In the genomic region with DNA sequence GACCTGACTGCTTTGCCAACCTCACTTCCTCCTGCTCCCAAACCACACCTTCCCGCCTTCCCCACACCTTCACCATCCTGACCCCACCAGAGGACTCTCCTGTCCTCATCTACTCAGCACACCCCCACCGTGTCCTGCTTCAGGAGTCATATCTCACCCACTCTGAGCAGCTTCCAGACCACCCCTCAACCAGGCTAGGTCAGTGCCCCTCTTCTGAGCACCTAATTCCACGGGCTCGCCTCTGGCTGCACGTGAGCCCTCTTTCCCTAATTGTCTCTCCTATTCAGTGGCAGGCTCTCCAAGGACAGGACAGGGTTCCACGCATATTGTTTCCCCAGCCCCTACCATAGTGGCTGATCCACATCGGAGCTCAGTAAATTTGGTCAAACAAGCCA, we compare ENCODE assay signal across 23 cellular contexts. TPM values are rescaled to one million over a fixed set of nuclear protein-coding genes. Genes with fewer than 3 reads are reported as not detected.
DNase-seq lines count a peak whose midpoint lies in the region; ATAC-seq and TF ChIP-seq lines count a peak whose summit lies in the region.
"Had no signal": no experiment of that assay in that cellular context is flagged by ENCODE, and none has a peak within 500 bp of the region (broad histone marks: within the 10 kb centered on the region; RNA-seq: fewer than 3 reads in every experiment).

No MANE protein-coding gene starts in this region.

- no peak for DNase-seq in Calu3
- DNase-seq in PC-9, result no peak
- DNase-seq in neural progenitor cell (ENCODE audit: low spot score), result no peak
- DNase-seq in HEK293T (ENCODE audit: extremely low spot score), result no peak
- no peak for DNase-seq in stimulated activated CD8-positive, alpha-beta memory T cell treated with anti-CD3 and anti-CD28 coated beads, Interleukin-4, amount 100 ng/mL, for 48 hours
- no peak for DNase-seq in SIG-M5 treated with dmso at 0.1 percent for 504 hours (lab: John Stamatoyannopoulos, UW; ENCODE audit: unreplicated experiment)
- DNase-seq: activated B cell treated with CpG ODN at 0.5 μM for 24 hours; activated CD4-positive, alpha-beta T cell treated with anti-CD3 and anti-CD28 coated beads, Interleukin-2, amount 50 U/mL, for 4 hours; cortex of kidney; left ventricle myocardium superior; naive thymus-derived CD8-positive, alpha-beta T cell; NK-92 treated with Interleukin-12 subunit alpha and Interleukin-12 subunit beta, amount 100 ng/mL, for 24 hours; PC-3; SHP77 treated with DMSO at 0.1 percent for 48 hours; stimulated activated CD4-positive, alpha-beta T cell treated with anti-CD3 and anti-CD28 coated beads, Interleukin-4, amount 100 ng/mL, for 24 hours; stimulated activated naive B cell treated with anti-CD40 and anti-IgM and Interleukin-4, amounts not matched to agents 10 μg/mL and 1 μg/mL and 100 μg/mL, for 72 hours had no signal

- H3K36me3 Mint-ChIP-seq in Calu3 (ENCODE audit: insufficient read depth, unreplicated experiment) (peaks cover 14% of the 10 kb centered on the region), neural progenitor cell (peaks cover 10% of the 10 kb centered on the region)
- H3K36me3 Mint-ChIP-seq: activated naive CD4-positive, alpha-beta T cell treated with anti-CD3 and anti-CD28 coated beads, Interleukin-2, amount 50 U/mL, for 72 hours had no signal

- H2AFZ ChIP-seq in PC-9, result no peak overlapping the region
- no peak overlapping the region for H2AFZ ChIP-seq in neural progenitor cell (replicated peaks)

- no peak for ATAC-seq in GM21447 (IDR thresholded peaks at IDR 0.05; ENCODE audit: unreplicated experiment)
- ATAC-seq: activated naive CD4-positive, alpha-beta T cell treated with anti-CD3 and anti-CD28 coated beads, Interleukin-2, amount 50 U/mL, for 72 hours; activated T-helper 17 cell treated with anti-CD3 and anti-CD28 coated beads, Interleukin-2, amount 50 U/mL, for 72 hours; left ventricle myocardium superior; naive thymus-derived CD8-positive, alpha-beta T cell; right lobe of liver; stimulated activated naive B cell treated with anti-CD40 and anti-IgM and Interleukin-4, amounts not matched to agents 10 μg/mL and 1 μg/mL and 100 μg/mL, for 72 hours had no signal

- H3K4me3 Mint-ChIP-seq in Calu3 (ENCODE audit: low read depth, unreplicated experiment), result no peak overlapping the region
- peak overlapping the region; percentile 15 for H3K4me3 Mint-ChIP-seq in neural progenitor cell
- H3K4me3 Mint-ChIP-seq: activated B cell treated with CpG ODN at 0.5 μM for 24 hours; activated T-helper 17 cell treated with anti-CD3 and anti-CD28 coated beads, Interleukin-2, amount 50 U/mL, for 72 hours; stimulated activated naive B cell treated with anti-CD40 and anti-IgM and Interleukin-4, amounts not matched to agents 10 μg/mL and 1 μg/mL and 100 μg/mL, for 72 hours had no signal

- H3F3A ChIP-seq in PC-9 (ENCODE audit: insufficient read depth, low read depth), result peaks cover 25% of the 10 kb centered on the region; the same call in 1 of the 2 replicates
- peaks cover 9% of the 10 kb centered on the region for H3F3A ChIP-seq in neural progenitor cell (ENCODE audit: low read depth)

- BruUV-seq in Calu3 (replicated peaks; lab: Mats Ljungman, UMichigan) (no TSS peak), PC-9 (replicated peaks; lab: Mats Ljungman, UMichigan) (no TSS peak)

- intact Hi-C loops in Calu3 (cut with micrococcal nuclease; ENCODE audit: unreplicated experiment) (no loop called here), PC-9 (cut with micrococcal nuclease; ENCODE audit: unreplicated experiment) (loop anchor here (10.0 kb wide), 4 partner anchors 217 to 717 kb away; no protein-coding TSS in a partner anchor)

- H3K36me3 ChIP-seq in PC-9 (ENCODE audit: low read depth) (peaks cover 15% of the 10 kb centered on the region; the same call in 1 of the 2 replicates), iPS-15b (ENCODE audit: control insufficient read depth, insufficient read depth, low read length) (peaks cover 16% of the 10 kb centered on the region), neural progenitor cell (no peaks in the 10 kb centered on the region)
- H3K36me3 ChIP-seq: right lobe of liver had no signal

- peaks cover 48% of the 10 kb centered on the region for H3K4me1 Mint-ChIP-seq in Calu3 (ENCODE audit: low read depth, unreplicated experiment)
- peaks cover 38% of the 10 kb centered on the region for H3K4me1 Mint-ChIP-seq in neural progenitor cell

- H3K79me2 ChIP-seq in PC-9 (ENCODE audit: low read depth), result peaks cover 72% of the 10 kb centered on the region
- H3K79me2 ChIP-seq in neural progenitor cell (ENCODE audit: low read depth), result peaks cover 44% of the 10 kb centered on the region
- H3K79me2 ChIP-seq: parathyroid adenoma had no signal

- no peaks in the 10 kb centered on the region for H3K27me3 Mint-ChIP-seq in Calu3 (ENCODE audit: unreplicated experiment)
- H3K27me3 Mint-ChIP-seq in neural progenitor cell (ENCODE audit: insufficient read depth, low read depth), result no peaks in the 10 kb centered on the region
- H3K27me3 Mint-ChIP-seq: activated B cell treated with CpG ODN at 0.5 μM for 24 hours; activated T-helper 17 cell treated with anti-CD3 and anti-CD28 coated beads, Interleukin-2, amount 50 U/mL, for 72 hours; naive thymus-derived CD8-positive, alpha-beta T cell; stimulated activated naive B cell treated with anti-CD40 and anti-IgM and Interleukin-4, amounts not matched to agents 10 μg/mL and 1 μg/mL and 100 μg/mL, for 72 hours had no signal

- no peaks in the 10 kb centered on the region for H3K27me3 ChIP-seq in PC-9 (ENCODE audit: insufficient read depth, low read depth)
- H3K27me3 ChIP-seq in iPS-15b (ENCODE audit: control insufficient read depth, insufficient read depth, low read length), result peaks cover 7% of the 10 kb centered on the region
- peaks cover 13% of the 10 kb centered on the region for H3K27me3 ChIP-seq in neural progenitor cell
- H3K27me3 ChIP-seq: hepatocyte, right lobe of liver had no signal

- no peak for TF ChIP-seq CTCF in Calu3 (IDR thresholded peaks at IDR 0.05; ENCODE audit: unreplicated experiment)
- no peak for TF ChIP-seq CTCF in PC-9 (conservative IDR thresholded peaks at IDR 0.05)
- TF ChIP-seq CTCF in neural progenitor cell (IDR thresholded peaks at IDR 0.05), result no peak

- CTCF ChIA-PET in Calu3 (lab: Charles Lee) (interaction anchor here (0.6 kb wide), 1 partner anchor 8 kb away, joined by 3 read pairs; no protein-coding TSS in a partner anchor), PC-9 (lab: Charles Lee) (interaction anchor here (0.6 to 1.2 kb wide), 2 partner anchors 10 to 371 kb away, joined by 3 read pairs; no protein-coding TSS in a partner anchor), HEK293T (lab: Yijun Ruan, JAX) (interaction anchor here (0.9 to 1.4 kb wide), 3 partner anchors 16 to 62 kb away, joined by 3 to 6 read pairs (median 3); no protein-coding TSS in a partner anchor)

- no peaks in the 10 kb centered on the region for H3K9me2 ChIP-seq in PC-9 (ENCODE audit: insufficient read depth)

- H3K9me3 ChIP-seq in PC-9 (ENCODE audit: insufficient read depth, low read depth), result no peaks in the 10 kb centered on the region
- H3K9me3 ChIP-seq in iPS-15b (ENCODE audit: control insufficient read depth, insufficient read depth, low read length), result no peaks in the 10 kb centered on the region
- H3K9me3 ChIP-seq in neural progenitor cell (ENCODE audit: low read depth), result no peaks in the 10 kb centered on the region
- H3K9me3 ChIP-seq: right lobe of liver had no signal

- H3K4me3 ChIP-seq in PC-9 (no peak overlapping the region), iPS-15b (ENCODE audit: low read depth, low read length) (no peak overlapping the region), neural progenitor cell (no peak overlapping the region)
- H3K4me3 ChIP-seq: hepatocyte, right lobe of liver had no signal

- peak overlapping the region; percentile 8 for H3K9ac ChIP-seq in iPS-15b (ENCODE audit: low read depth, low read length)
- H3K9ac ChIP-seq in neural progenitor cell, result no peak overlapping the region
- H3K9ac ChIP-seq: parathyroid adenoma had no signal

- H3K4me1 ChIP-seq in PC-9 (replicated peaks; ENCODE audit: insufficient read depth) (peaks cover 53% of the 10 kb centered on the region), iPS-15b (ENCODE audit: control insufficient read depth, insufficient read depth, low read length) (peaks cover 12% of the 10 kb centered on the region), neural progenitor cell (peaks cover 26% of the 10 kb centered on the region)
- H3K4me1 ChIP-seq: right lobe of liver had no signal

- POLR2A ChIA-PET in PC-9 (lab: Charles Lee; ENCODE audit: unreplicated experiment), result interaction anchor here (0.6 to 0.7 kb wide), 2 partner anchors 11 to 13 kb away, joined by 3 to 10 read pairs; no protein-coding TSS in a partner anchor
- POLR2A ChIA-PET in HEK293T (lab: Yijun Ruan, JAX), result no interaction called here

- H3K4me2 ChIP-seq in PC-9 (peak overlapping the region; percentile 44), neural progenitor cell (peak overlapping the region; percentile 37)
- H3K4me2 ChIP-seq: hepatocyte had no signal

- H3K9me3 Mint-ChIP-seq in Calu3 (ENCODE audit: low read depth, unreplicated experiment), result no peaks in the 10 kb centered on the region
- H3K9me3 Mint-ChIP-seq in neural progenitor cell, result no peaks in the 10 kb centered on the region
- H3K9me3 Mint-ChIP-seq: activated B cell treated with CpG ODN at 0.5 μM for 24 hours; activated naive CD4-positive, alpha-beta T cell treated with anti-CD3 and anti-CD28 coated beads, Interleukin-2, amount 50 U/mL, for 72 hours; activated T-helper 17 cell treated with anti-CD3 and anti-CD28 coated beads, Interleukin-2, amount 50 U/mL, for 72 hours; naive thymus-derived CD8-positive, alpha-beta T cell; stimulated activated naive B cell treated with anti-CD40 and anti-IgM and Interleukin-4, amounts not matched to agents 10 μg/mL and 1 μg/mL and 100 μg/mL, for 72 hours had no signal

- H4K20me1 ChIP-seq in PC-9 (ENCODE audit: insufficient read depth) (no peaks in the 10 kb centered on the region), neural progenitor cell (ENCODE audit: low read depth) (peaks cover 49% of the 10 kb centered on the region)

- 0 out of 2 replicates have a peak overlapping the region, but pooled peaks have one; percentile 28 for H3K27ac ChIP-seq in PC-9
- H3K27ac ChIP-seq in neural progenitor cell, result no peak overlapping the region
- H3K27ac ChIP-seq: parathyroid adenoma, right lobe of liver had no signal

- H3K27ac Mint-ChIP-seq in Calu3 (ENCODE audit: unreplicated experiment) (peak overlapping the region; percentile 5), neural progenitor cell (peak overlapping the region; percentile 21)
- H3K27ac Mint-ChIP-seq: activated B cell treated with CpG ODN at 0.5 μM for 24 hours; activated naive CD4-positive, alpha-beta T cell treated with anti-CD3 and anti-CD28 coated beads, Interleukin-2, amount 50 U/mL, for 72 hours; activated T-helper 17 cell treated with anti-CD3 and anti-CD28 coated beads, Interleukin-2, amount 50 U/mL, for 72 hours; stimulated activated naive B cell treated with anti-CD40 and anti-IgM and Interleukin-4, amounts not matched to agents 10 μg/mL and 1 μg/mL and 100 μg/mL, for 72 hours had no signal

TF ChIP-seq in HEK293T, 16 proteins besides CTCF, POLR2A, EP300 and RAD21:
- no peak for TF ChIP-seq HDGF (IDR thresholded peaks at IDR 0.05; ENCODE audit: borderline replicate concordance)

RNA-seq across cellular contexts. Expression of gene ANKS6, which starts 4.3 kb away (rescaled TPM):
- 31.5 and 32.2 TPM in 2 replicates for total RNA-seq in Calu3 (2022)
- 74.7 and 87.7 TPM in 2 replicates for total RNA-seq in PC-9 (2021)
- 16.0 and 44.3 TPM in 2 replicates for total RNA-seq in neural progenitor cell (ENCODE audit: low replicate concordance)

RNA-seq across cellular contexts. Expression of gene GALNT12, which starts 15.4 kb away (rescaled TPM):
- total RNA-seq in Calu3 (2022) (49.2 and 51.2 TPM in 2 replicates), PC-9 (2021) (50.3 and 52.9 TPM in 2 replicates), neural progenitor cell (ENCODE audit: low replicate concordance) (28.8 and 46.5 TPM in 2 replicates)
